In genomic region chr3:50314342-50314741, GRCh38 we compare ENCODE assay signal across 1 cellular context.
TF ChIP-seq lines count a peak whose summit lies in the region.

No MANE protein-coding gene starts in this region.

TF ChIP-seq in GM23338, 12 proteins besides CTCF, POLR2A, EP300 and RAD21:
- TF ChIP-seq ZNF462 (CRISPR knock-in tag; IDR thresholded peaks at IDR 0.05) (no peak), CREB1 (CRISPR knock-in tag; IDR thresholded peaks at IDR 0.05; ENCODE audit: low read depth) (no peak), ETS1 (IDR thresholded peaks at IDR 0.05) (no peak), REST (IDR thresholded peaks at IDR 0.05; ENCODE audit: unreplicated experiment) (no peak), ZNF114 (CRISPR knock-in tag; IDR thresholded peaks at IDR 0.05) (no peak), NANOG (IDR thresholded peaks at IDR 0.05; ENCODE audit: borderline replicate concordance) (no peak), JUNB (IDR thresholded peaks at IDR 0.05; ENCODE audit: unreplicated experiment) (no peak), EZH2 (IDR thresholded peaks at IDR 0.05; ENCODE audit: low read depth, unreplicated experiment) (no peak), STAT1 (IDR thresholded peaks at IDR 0.05; ENCODE audit: unreplicated experiment) (no peak), EZH2phosphoT487 (IDR thresholded peaks at IDR 0.05; ENCODE audit: unreplicated experiment) (no peak), ZNF331 (CRISPR knock-in tag; IDR thresholded peaks at IDR 0.05; ENCODE audit: low read depth) (no peak), POLR2AphosphoS5 (IDR thresholded peaks at IDR 0.05; ENCODE audit: low read depth) (no peak)
